In the genomic region with DNA sequence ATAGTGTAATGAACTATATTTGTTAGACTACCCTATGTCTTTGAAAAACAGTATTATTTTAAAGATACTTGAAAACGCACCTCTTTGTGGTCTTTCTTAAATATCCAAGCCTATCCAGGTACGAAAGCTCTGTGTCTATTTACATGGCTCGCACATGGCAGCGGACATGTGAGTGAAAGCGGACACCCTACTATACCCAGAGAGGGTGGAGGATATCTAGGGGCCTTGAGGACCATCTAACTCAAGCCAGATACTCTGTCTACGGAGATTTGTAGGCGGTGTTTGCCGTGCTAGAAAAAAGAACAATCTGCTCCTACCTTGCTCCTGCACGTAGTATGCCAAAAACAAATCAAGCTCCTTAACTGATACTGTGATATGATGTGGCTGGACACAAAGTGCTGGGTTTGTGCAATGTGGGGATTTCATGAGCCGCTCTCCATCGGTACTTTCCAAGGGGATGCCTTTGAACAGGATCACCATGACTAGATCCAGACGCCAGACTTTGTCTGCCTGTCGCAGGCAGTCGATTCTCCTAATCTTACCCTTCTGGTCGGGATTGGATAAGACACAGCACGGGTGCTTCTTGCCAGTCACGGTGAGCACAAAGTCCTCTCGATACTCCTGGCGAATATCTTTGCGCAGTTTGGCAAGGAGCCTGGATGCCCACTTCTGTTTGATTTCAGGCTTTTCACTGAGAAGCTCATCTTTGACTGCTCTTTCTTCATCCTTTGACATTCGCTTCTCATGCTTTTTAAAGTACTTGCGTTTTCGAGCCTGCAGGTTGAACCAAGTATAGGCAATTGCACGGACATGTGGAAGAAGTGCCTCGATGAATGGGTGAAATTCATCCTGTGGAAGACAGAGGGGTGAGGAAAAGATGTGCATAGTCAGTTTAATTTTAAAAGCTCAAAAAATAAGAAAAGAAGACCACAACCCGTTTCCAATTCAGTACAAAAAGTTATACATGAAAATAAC, we compare ENCODE assay signal across 1 cellular context.
TF ChIP-seq lines count a peak whose summit lies in the region.

No MANE protein-coding gene starts in this region.

TF ChIP-seq in GM23338, 12 proteins besides CTCF, POLR2A, EP300 and RAD21:
- TF ChIP-seq STAT1 (IDR thresholded peaks at IDR 0.05; ENCODE audit: unreplicated experiment) (no peak), ZNF114 (CRISPR knock-in tag; IDR thresholded peaks at IDR 0.05) (no peak), EZH2 (IDR thresholded peaks at IDR 0.05; ENCODE audit: low read depth, unreplicated experiment) (no peak), NANOG (IDR thresholded peaks at IDR 0.05; ENCODE audit: borderline replicate concordance) (no peak), CREB1 (CRISPR knock-in tag; IDR thresholded peaks at IDR 0.05; ENCODE audit: low read depth) (no peak), POLR2AphosphoS5 (IDR thresholded peaks at IDR 0.05; ENCODE audit: low read depth) (no peak), ZNF331 (CRISPR knock-in tag; IDR thresholded peaks at IDR 0.05; ENCODE audit: low read depth) (no peak), EZH2phosphoT487 (IDR thresholded peaks at IDR 0.05; ENCODE audit: unreplicated experiment) (no peak), JUNB (IDR thresholded peaks at IDR 0.05; ENCODE audit: unreplicated experiment) (no peak)
- TF ChIP-seq, protein P1, sequence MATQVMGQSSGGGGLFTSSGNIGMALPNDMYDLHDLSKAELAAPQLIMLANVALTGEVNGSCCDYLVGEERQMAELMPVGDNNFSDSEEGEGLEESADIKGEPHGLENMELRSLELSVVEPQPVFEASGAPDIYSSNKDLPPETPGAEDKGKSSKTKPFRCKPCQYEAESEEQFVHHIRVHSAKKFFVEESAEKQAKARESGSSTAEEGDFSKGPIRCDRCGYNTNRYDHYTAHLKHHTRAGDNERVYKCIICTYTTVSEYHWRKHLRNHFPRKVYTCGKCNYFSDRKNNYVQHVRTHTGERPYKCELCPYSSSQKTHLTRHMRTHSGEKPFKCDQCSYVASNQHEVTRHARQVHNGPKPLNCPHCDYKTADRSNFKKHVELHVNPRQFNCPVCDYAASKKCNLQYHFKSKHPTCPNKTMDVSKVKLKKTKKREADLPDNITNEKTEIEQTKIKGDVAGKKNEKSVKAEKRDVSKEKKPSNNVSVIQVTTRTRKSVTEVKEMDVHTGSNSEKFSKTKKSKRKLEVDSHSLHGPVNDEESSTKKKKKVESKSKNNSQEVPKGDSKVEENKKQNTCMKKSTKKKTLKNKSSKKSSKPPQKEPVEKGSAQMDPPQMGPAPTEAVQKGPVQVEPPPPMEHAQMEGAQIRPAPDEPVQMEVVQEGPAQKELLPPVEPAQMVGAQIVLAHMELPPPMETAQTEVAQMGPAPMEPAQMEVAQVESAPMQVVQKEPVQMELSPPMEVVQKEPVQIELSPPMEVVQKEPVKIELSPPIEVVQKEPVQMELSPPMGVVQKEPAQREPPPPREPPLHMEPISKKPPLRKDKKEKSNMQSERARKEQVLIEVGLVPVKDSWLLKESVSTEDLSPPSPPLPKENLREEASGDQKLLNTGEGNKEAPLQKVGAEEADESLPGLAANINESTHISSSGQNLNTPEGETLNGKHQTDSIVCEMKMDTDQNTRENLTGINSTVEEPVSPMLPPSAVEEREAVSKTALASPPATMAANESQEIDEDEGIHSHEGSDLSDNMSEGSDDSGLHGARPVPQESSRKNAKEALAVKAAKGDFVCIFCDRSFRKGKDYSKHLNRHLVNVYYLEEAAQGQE (IDR thresholded peaks at IDR 0.05; ENCODE audit: unreplicated experiment): no peak
- TF ChIP-seq, protein P2, sequence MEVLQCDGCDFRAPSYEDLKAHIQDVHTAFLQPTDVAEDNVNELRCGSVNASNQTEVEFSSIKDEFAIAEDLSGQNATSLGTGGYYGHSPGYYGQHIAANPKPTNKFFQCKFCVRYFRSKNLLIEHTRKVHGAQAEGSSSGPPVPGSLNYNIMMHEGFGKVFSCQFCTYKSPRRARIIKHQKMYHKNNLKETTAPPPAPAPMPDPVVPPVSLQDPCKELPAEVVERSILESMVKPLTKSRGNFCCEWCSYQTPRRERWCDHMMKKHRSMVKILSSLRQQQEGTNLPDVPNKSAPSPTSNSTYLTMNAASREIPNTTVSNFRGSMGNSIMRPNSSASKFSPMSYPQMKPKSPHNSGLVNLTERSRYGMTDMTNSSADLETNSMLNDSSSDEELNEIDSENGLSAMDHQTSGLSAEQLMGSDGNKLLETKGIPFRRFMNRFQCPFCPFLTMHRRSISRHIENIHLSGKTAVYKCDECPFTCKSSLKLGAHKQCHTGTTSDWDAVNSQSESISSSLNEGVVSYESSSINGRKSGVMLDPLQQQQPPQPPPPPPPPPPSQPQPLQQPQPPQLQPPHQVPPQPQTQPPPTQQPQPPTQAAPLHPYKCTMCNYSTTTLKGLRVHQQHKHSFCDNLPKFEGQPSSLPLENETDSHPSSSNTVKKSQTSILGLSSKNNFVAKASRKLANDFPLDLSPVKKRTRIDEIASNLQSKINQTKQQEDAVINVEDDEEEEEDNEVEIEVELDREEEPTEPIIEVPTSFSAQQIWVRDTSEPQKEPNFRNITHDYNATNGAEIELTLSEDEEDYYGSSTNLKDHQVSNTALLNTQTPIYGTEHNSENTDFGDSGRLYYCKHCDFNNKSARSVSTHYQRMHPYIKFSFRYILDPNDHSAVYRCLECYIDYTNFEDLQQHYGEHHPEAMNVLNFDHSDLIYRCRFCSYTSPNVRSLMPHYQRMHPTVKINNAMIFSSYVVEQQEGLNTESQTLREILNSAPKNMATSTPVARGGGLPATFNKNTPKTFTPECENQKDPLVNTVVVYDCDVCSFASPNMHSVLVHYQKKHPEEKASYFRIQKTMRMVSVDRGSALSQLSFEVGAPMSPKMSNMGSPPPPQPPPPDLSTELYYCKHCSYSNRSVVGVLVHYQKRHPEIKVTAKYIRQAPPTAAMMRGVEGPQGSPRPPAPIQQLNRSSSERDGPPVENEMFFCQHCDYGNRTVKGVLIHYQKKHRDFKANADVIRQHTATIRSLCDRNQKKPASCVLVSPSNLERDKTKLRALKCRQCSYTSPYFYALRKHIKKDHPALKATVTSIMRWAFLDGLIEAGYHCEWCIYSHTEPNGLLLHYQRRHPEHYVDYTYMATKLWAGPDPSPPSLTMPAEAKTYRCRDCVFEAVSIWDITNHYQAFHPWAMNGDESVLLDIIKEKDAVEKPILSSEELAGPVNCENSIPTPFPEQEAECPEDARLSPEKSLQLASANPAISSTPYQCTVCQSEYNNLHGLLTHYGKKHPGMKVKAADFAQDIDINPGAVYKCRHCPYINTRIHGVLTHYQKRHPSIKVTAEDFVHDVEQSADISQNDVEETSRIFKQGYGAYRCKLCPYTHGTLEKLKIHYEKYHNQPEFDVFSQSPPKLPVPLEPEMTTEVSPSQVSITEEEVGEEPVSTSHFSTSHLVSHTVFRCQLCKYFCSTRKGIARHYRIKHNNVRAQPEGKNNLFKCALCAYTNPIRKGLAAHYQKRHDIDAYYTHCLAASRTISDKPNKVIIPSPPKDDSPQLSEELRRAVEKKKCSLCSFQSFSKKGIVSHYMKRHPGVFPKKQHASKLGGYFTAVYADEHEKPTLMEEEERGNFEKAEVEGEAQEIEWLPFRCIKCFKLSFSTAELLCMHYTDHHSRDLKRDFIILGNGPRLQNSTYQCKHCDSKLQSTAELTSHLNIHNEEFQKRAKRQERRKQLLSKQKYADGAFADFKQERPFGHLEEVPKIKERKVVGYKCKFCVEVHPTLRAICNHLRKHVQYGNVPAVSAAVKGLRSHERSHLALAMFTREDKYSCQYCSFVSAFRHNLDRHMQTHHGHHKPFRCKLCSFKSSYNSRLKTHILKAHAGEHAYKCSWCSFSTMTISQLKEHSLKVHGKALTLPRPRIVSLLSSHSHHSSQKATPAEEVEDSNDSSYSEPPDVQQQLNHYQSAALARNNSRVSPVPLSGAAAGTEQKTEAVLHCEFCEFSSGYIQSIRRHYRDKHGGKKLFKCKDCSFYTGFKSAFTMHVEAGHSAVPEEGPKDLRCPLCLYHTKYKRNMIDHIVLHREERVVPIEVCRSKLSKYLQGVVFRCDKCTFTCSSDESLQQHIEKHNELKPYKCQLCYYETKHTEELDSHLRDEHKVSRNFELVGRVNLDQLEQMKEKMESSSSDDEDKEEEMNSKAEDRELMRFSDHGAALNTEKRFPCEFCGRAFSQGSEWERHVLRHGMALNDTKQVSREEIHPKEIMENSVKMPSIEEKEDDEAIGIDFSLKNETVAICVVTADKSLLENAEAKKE (CRISPR knock-in tag; IDR thresholded peaks at IDR 0.05): no peak
- TF ChIP-seq, protein P3, sequence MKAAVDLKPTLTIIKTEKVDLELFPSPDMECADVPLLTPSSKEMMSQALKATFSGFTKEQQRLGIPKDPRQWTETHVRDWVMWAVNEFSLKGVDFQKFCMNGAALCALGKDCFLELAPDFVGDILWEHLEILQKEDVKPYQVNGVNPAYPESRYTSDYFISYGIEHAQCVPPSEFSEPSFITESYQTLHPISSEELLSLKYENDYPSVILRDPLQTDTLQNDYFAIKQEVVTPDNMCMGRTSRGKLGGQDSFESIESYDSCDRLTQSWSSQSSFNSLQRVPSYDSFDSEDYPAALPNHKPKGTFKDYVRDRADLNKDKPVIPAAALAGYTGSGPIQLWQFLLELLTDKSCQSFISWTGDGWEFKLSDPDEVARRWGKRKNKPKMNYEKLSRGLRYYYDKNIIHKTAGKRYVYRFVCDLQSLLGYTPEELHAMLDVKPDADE (IDR thresholded peaks at IDR 0.05): no peak
TF ChIP-seq in GM23338: peak in this region for 0.
